ENCODE assay signal across 28 cellular contexts in the genomic region with DNA sequence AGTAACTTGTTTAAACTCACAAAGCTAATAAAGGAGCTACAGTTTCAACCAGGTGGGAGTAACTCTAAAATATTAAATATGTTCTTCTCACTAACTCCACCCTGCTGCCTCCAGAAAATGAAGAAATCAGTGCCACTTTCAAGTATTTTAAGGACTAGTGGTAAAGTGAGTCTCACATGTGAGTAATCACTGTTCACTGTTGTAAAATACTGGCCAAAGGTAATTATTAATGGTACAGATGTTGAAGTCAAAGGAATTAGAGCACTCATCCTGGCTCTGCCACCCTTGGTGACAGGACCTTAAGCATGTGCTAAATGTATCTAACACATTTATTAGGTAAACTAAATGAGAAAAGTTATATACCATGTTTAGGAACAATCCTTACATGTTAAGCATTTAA.
"Had no signal": no experiment of that assay in that cellular context is flagged by ENCODE, and none has a peak within 500 bp of the region (broad histone marks: within the 10 kb centered on the region; RNA-seq: fewer than 3 reads in every experiment).

No MANE protein-coding gene starts in this region.

- FAIRE-seq: astrocyte, bronchial epithelial cell had no signal

- DNase-seq: activated effector memory CD4-positive, alpha-beta T cell treated with anti-CD3 and anti-CD28 coated beads, Interleukin-2, amount 50 U/mL, for 16 hours; activated effector memory CD4-positive, alpha-beta T cell treated with Interleukin-2 at 50 U/mL for 16 hours; activated gamma-delta T cell; activated gamma-delta T cell treated with Interleukin-2 at 50 U/mL for 16 hours; activated naive CD4-positive, alpha-beta T cell; activated naive CD4-positive, alpha-beta T cell treated with anti-CD3 and anti-CD28 coated beads for 36 hours; activated naive CD4-positive, alpha-beta T cell treated with anti-CD3 and anti-CD28 coated beads, Interleukin-2, amount 10 ng/mL, durations not matched to agents 7 days and 5 days; activated naive CD4-positive, alpha-beta T cell treated with anti-CD3 and anti-CD28 coated beads, Interleukin-2, amount 50 U/mL, for 16 hours; activated naive CD4-positive, alpha-beta T cell treated with Interleukin-2 at 50 U/mL for 16 hours; activated naive CD8-positive, alpha-beta T cell treated with anti-CD3 and anti-CD28 coated beads for 36 hours; activated naive CD8-positive, alpha-beta T cell treated with anti-CD3 and anti-CD28 coated beads, Interleukin-2, amount 10 ng/mL, durations not matched to agents 7 days and 5 days; activated naive CD8-positive, alpha-beta T cell treated with anti-CD3 and anti-CD28 coated beads, Interleukin-2, amount 50 U/mL, for 24 hours; activated T-cell treated with anti-CD3 and anti-CD28 coated beads, Interleukin-2, amount 50 U/mL, for 1 hour; activated T-cell treated with anti-CD3 and anti-CD28 coated beads, Interleukin-2, amount 50 U/mL, for 24 hours; activated T-cell treated with anti-CD3 and anti-CD28 coated beads, Interleukin-2, amount 50 U/mL, for 4 hours; activated T-cell treated with anti-CD3 and anti-CD28 coated beads, Interleukin-2, amount 50 U/mL, for 48 hours; activated T-cell treated with anti-CD3 and anti-CD28 coated beads, Interleukin-2, amount 50 U/mL, for 72 hours; adrenal gland; amniotic stem cell; amygdala; anterior cingulate cortex; aorta; body of pancreas; brain microvascular endothelial cell; central memory CD4-positive, alpha-beta T cell; cerebellar nuclear complex had no signal
